Comparison of ENCODE assay signal across 1 cellular context in genomic region chr2:223762853-223763252, GRCh38.
TF ChIP-seq lines count a peak whose summit lies in the region.

No MANE protein-coding gene starts in this region.

TF ChIP-seq in HCT116, 20 proteins besides CTCF, POLR2A, EP300 and RAD21 (continued from another document):
- TF ChIP-seq ZBTB33 (IDR thresholded peaks at IDR 0.05; ENCODE audit: extremely low read depth, insufficient replicate concordance, low read length) (no peak), ZFX (IDR thresholded peaks at IDR 0.05) (no peak), EZH2 (IDR thresholded peaks at IDR 0.05) (no peak), ATF3 (IDR thresholded peaks at IDR 0.05) (no peak), EGR1 (IDR thresholded peaks at IDR 0.05; ENCODE audit: low read depth) (no peak)
